10 cellular contexts compared by ENCODE assay signal in the genomic region with DNA sequence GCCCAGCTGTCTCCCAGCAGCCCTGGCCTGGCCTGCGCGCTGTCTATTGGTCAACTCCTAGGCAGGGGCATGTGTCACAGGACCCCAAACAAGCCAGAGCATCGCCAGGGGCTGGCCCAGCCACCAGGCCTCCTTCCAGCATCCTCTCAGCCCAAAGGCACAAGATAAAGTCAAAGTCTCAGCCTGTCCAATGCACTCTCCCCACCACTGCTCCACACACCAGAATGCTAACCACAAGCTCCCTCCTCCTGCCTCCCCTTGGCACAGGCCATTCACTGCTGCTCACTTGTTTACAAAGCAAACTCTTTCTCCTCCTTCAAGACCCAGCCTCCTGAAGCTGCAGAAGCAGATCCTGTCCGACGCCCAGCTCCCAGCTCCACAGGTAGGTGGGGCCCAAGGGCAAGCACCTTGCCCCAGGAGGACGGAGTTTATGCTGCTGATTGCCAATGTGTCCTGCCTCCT.
DNase-seq lines count a peak whose midpoint lies in the region; ATAC-seq, FAIRE-seq and TF ChIP-seq lines count a peak whose summit lies in the region.
"Had no signal": no experiment of that assay in that cellular context is flagged by ENCODE, and none has a peak within 500 bp of the region (broad histone marks: within the 10 kb centered on the region; RNA-seq: fewer than 3 reads in every experiment).

No MANE protein-coding gene starts in this region.

- no peak overlapping the region for H3K27ac Mint-ChIP-seq in Caco-2 (ENCODE audit: unreplicated experiment)

- H3K36me3 ChIP-seq in Caco-2 (ENCODE audit: control insufficient read depth, insufficient read depth, low read length) (no peaks in the 10 kb centered on the region), Loucy (ENCODE audit: insufficient read depth, low read length) (no peaks in the 10 kb centered on the region), mesenchymal stem cell (ENCODE audit: control insufficient read depth in 1 of 2, insufficient read depth in 2 of 2, low read depth in 1 of 2, low read length in 2 of 2) (peaks cover 0 to 66% of the 10 kb centered on the region in 2 experiments), kidney (ENCODE audit: control insufficient read depth in 1 of 2, insufficient read depth in 2 of 2, low read length in 2 of 2) (no peaks in the 10 kb centered on the region)

- H3K9me2 ChIP-seq in Loucy (replicated peaks; ENCODE audit: low read depth, low read length) = no peaks in the 10 kb centered on the region

- H3K9me3 Mint-ChIP-seq in Caco-2 (ENCODE audit: unreplicated experiment) = no peaks in the 10 kb centered on the region

- no peak overlapping the region for H2BK5ac ChIP-seq in mesenchymal stem cell (ENCODE audit: low read depth, low read length, poor library complexity, severe bottlenecking)

- WGBS in mesenchymal stem cell = 70% methylated on average over 6 of the region's 6 CpGs

- H3K36me3 Mint-ChIP-seq in Caco-2 (ENCODE audit: insufficient read depth, unreplicated experiment) = no peaks in the 10 kb centered on the region

- H2BK120ac ChIP-seq in mesenchymal stem cell (ENCODE audit: low read depth, low read length) = no peak overlapping the region

- no peaks in the 10 kb centered on the region for H3K4me1 Mint-ChIP-seq in Caco-2 (ENCODE audit: low read depth, unreplicated experiment)

- intact Hi-C loops in Caco-2 (cut with micrococcal nuclease; ENCODE audit: unreplicated experiment) = no loop called here
- intact Hi-C loops in kidney (cut with DNase I) = no loop called here

- H2AK5ac ChIP-seq in mesenchymal stem cell (ENCODE audit: low read length, severe bottlenecking) = no peak overlapping the region

- H3K4me3 ChIP-seq in Caco-2 (ENCODE audit: low read depth, low read length) (no peak overlapping the region), Loucy (ENCODE audit: low read length, poor library complexity, severe bottlenecking) (no peak overlapping the region), choroid plexus epithelial cell (ENCODE audit: low read depth, low read length) (no peak overlapping the region), mesenchymal stem cell (ENCODE audit: insufficient read depth in 1 of 2, low read depth in 1 of 2, low read length in 2 of 2) (no peak overlapping the region), kidney (ENCODE audit: low read length in 2 of 2) (no peak overlapping the region)
- H3K4me3 ChIP-seq: body of pancreas had no signal

- H3K4me3 Mint-ChIP-seq in Caco-2 (ENCODE audit: unreplicated experiment) = no peak overlapping the region

- peak overlapping the region in 1 of 2 experiments; percentile 6 for H3K14ac ChIP-seq in mesenchymal stem cell (ENCODE audit: low read length in 2 of 2)

- no peaks in the 10 kb centered on the region for H3K4me1 ChIP-seq in Caco-2
- H3K4me1 ChIP-seq in Loucy (ENCODE audit: insufficient read depth, low read length, poor library complexity, severe bottlenecking) = peaks cover 37% of the 10 kb centered on the region
- peaks cover 20% of the 10 kb centered on the region for H3K4me1 ChIP-seq in mesenchymal stem cell (ENCODE audit: control insufficient read depth, insufficient read depth, low read depth, low read length)
- peaks cover 0 to 5% of the 10 kb centered on the region in 2 donors for H3K4me1 ChIP-seq in kidney (ENCODE audit: control insufficient read depth in 1 of 2, insufficient read depth in 1 of 2, low read depth in 1 of 2, low read length in 2 of 2)
- H3K4me1 ChIP-seq: body of pancreas had no signal

- H3K27ac ChIP-seq in mesenchymal stem cell (ENCODE audit: low read length, poor library complexity, severe bottlenecking) (no peak overlapping the region), kidney (ENCODE audit: low read depth in 2 of 2, low read length in 2 of 2) (no peak overlapping the region)
- H3K27ac ChIP-seq: body of pancreas had no signal

- no peak for ATAC-seq in GM21381 (IDR thresholded peaks at IDR 0.05; ENCODE audit: unreplicated experiment)
- ATAC-seq: body of pancreas had no signal

- no peak overlapping the region for H4K91ac ChIP-seq in mesenchymal stem cell (ENCODE audit: low read length)

- H4K8ac ChIP-seq in mesenchymal stem cell (ENCODE audit: low read length) = no peak overlapping the region

- H3K79me2 ChIP-seq in Loucy (ENCODE audit: insufficient read depth, low read length) = no peaks in the 10 kb centered on the region

- H3K79me1 ChIP-seq in mesenchymal stem cell (replicated peaks; ENCODE audit: low read length, poor library complexity, severe bottlenecking) = peaks cover 41% of the 10 kb centered on the region

- no peaks in the 10 kb centered on the region for H3K27me3 Mint-ChIP-seq in Caco-2 (ENCODE audit: insufficient read depth, unreplicated experiment)

- no peak overlapping the region for H2AFZ ChIP-seq in Loucy (ENCODE audit: low read length)
- no peak overlapping the region for H2AFZ ChIP-seq in mesenchymal stem cell (ENCODE audit: low read depth, low read length)

- H3K27me3 ChIP-seq in Caco-2 (replicated peaks; ENCODE audit: control insufficient read depth, insufficient read depth, low read length) = no peaks in the 10 kb centered on the region
- H3K27me3 ChIP-seq in Loucy (ENCODE audit: insufficient read depth, low read length, poor library complexity, severe bottlenecking) = no peaks in the 10 kb centered on the region
- peaks cover 0 to 32% of the 10 kb centered on the region in 2 experiments for H3K27me3 ChIP-seq in mesenchymal stem cell (ENCODE audit: control insufficient read depth in 1 of 2, insufficient read depth in 1 of 2, low read length in 2 of 2)
- H3K27me3 ChIP-seq: body of pancreas had no signal

- POLR2A ChIA-PET in Caco-2 (lab: Charles Lee) = no interaction called here

- no peak overlapping the region for H3K18ac ChIP-seq in mesenchymal stem cell (ENCODE audit: low read depth in 1 of 2, low read length in 2 of 2)

- no peak overlapping the region for H3K23ac ChIP-seq in mesenchymal stem cell (ENCODE audit: low read length in 2 of 2)

- H3F3A ChIP-seq in Loucy (ENCODE audit: low read depth) = no peaks in the 10 kb centered on the region

- peak overlapping the region; percentile 39 for H3K9ac ChIP-seq in Loucy (ENCODE audit: low read depth, low read length, poor library complexity, severe bottlenecking)
- no peak overlapping the region for H3K9ac ChIP-seq in mesenchymal stem cell (ENCODE audit: low read length)
- no peak overlapping the region for H3K9ac ChIP-seq in kidney (ENCODE audit: low read length in 2 of 2)

- H3K9me3 ChIP-seq in Caco-2 (no peaks in the 10 kb centered on the region), Loucy (ENCODE audit: insufficient read depth, low read depth, low read length) (no peaks in the 10 kb centered on the region), mesenchymal stem cell (ENCODE audit: control insufficient read depth, low read length) (no peaks in the 10 kb centered on the region), kidney (ENCODE audit: control insufficient read depth in 1 of 2, low read length in 2 of 2) (no peaks in the 10 kb centered on the region)
- H3K9me3 ChIP-seq: body of pancreas had no signal

- H2BK12ac ChIP-seq in mesenchymal stem cell (ENCODE audit: low read length in 2 of 2) = no peak overlapping the region

- no peak overlapping the region for H2BK15ac ChIP-seq in mesenchymal stem cell (ENCODE audit: low read depth, poor library complexity, severe bottlenecking)

- FAIRE-seq in kidney (lab: Jason Lieb, UNC) = no peak

- DNase-seq in Caco-2 = peak; percentile 52 to 54
- peak; percentile 91 for DNase-seq in choroid plexus epithelial cell (ENCODE audit: low read depth)
- peak; percentile 56 for DNase-seq in mesenchymal stem cell
- no peak for DNase-seq in KG1 (lab: John Stamatoyannopoulos, UW)
- no peak for DNase-seq in kidney
- DNase-seq in NCI-H1092 (lab: John Stamatoyannopoulos, UW) = no peak
- DNase-seq: T-helper 9 cell had no signal

- H3K4ac ChIP-seq in mesenchymal stem cell (ENCODE audit: low read depth in 1 of 2, low read length in 2 of 2) = no peak overlapping the region

- peak overlapping the region; percentile 14 for H3K4me2 ChIP-seq in Loucy (ENCODE audit: low read depth, low read length, poor library complexity, severe bottlenecking)
- no peak overlapping the region for H3K4me2 ChIP-seq in mesenchymal stem cell (ENCODE audit: low read length, poor library complexity, severe bottlenecking)

- no peaks in the 10 kb centered on the region for H4K20me1 ChIP-seq in Loucy (ENCODE audit: insufficient read depth, low read length, poor library complexity, severe bottlenecking)

- CTCF ChIA-PET in Caco-2 (lab: Charles Lee) = interaction anchor here (0.5 to 1.0 kb wide), 3 partner anchors 22 to 107 kb away, joined by 4 to 6 read pairs (median 4); no protein-coding TSS in a partner anchor

- TF ChIP-seq CTCF in Caco-2 (IDR thresholded peaks at IDR 0.05; ENCODE audit: insufficient read depth in 1 of 2, low read depth in 1 of 2, low read length in 1 of 2, severe bottlenecking in 1 of 2, unreplicated experiment in 1 of 2) (peak in 1 of 2 experiments; percentile 48), Loucy (conservative IDR thresholded peaks at IDR 0.05; ENCODE audit: low read length) (peak; percentile 52), choroid plexus epithelial cell (conservative IDR thresholded peaks at IDR 0.05; ENCODE audit: low read depth, low read length) (peak; percentile 19), kidney (IDR thresholded peaks at IDR 0.05; ENCODE audit: borderline replicate concordance, extremely low read depth, insufficient read depth) (no peak)

- no TSS peak for BruUV-seq in Caco-2 (replicated peaks; lab: Mats Ljungman, UMichigan)

Comparison
In these comparisons a context has a peak if more than half of its experiments do, and no peak if none do; other contexts are left out.
1. DNase-seq: peak in Caco-2 (2 of 2), choroid plexus epithelial cell (single experiment) and mesenchymal stem cell (single experiment); none in KG1 (single experiment), kidney (single experiment) and NCI-H1092 (single experiment).